Comparison of ENCODE assay signal across 8 cellular contexts in the genomic region with DNA sequence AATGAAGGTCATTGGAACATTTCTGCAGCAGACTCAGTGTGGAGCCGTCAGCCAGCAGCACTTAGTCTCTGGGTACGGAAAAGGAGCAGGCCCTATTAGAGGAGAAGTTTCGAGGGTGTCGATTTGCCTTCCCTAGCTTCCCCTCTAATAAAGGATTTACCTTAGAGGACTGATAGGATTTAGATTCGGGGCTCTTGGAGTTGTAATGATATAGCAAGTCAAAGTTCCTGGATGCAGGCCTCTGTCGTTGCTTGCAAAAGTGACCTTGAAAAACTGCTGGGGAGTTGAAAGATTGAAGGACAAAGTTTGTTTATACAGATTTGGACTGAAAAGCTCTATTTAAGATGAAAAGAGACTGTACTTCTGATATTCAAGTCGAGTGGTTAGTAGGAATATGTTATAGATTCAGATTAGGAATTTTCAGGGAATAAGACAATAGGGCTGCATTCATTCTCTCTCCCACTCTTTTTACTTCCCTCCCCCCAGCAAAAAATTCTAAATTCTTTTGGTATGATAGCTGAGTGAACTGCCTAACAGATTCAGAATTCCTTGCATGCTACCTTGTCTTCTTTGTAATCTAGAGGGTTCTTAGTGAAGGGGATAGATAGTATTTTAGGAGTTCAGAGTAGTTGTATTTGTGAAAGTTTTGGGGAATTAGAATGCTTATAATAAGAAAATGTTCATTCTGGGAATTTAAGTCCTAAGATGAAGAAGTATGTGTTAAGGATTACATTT.
DNase-seq lines count a peak whose midpoint lies in the region; ATAC-seq and TF ChIP-seq lines count a peak whose summit lies in the region.

No MANE protein-coding gene starts in this region.

- H3K4me1 ChIP-seq in BLaER1 treated with 17β-estradiol and CSF1 and Interleukin-3, amounts not matched to agents 10 nM and 100 nM = peaks cover 56 to 73% (median 60%) of the 10 kb centered on the region in 10 experiments
- H3K4me1 ChIP-seq in OCI-LY1 (ENCODE audit: insufficient read depth, low read length, severe bottlenecking) = peaks cover 57% of the 10 kb centered on the region

- no peaks in the 10 kb centered on the region for H3K27me3 ChIP-seq in BLaER1 treated with 17β-estradiol and CSF1 and Interleukin-3, amounts not matched to agents 10 nM and 100 nM
- no peaks in the 10 kb centered on the region for H3K27me3 ChIP-seq in OCI-LY1 (ENCODE audit: insufficient read depth, low read length)

- no peak overlapping the region for H2AFZ ChIP-seq in OCI-LY1 (ENCODE audit: low read length)

- peak overlapping the region; percentile 100 for H3K4me3 Mint-ChIP-seq in nephron progenitor cell

- peaks cover 42% of the 10 kb centered on the region for H3K4me1 Mint-ChIP-seq in nephron progenitor cell

- TF ChIP-seq CTCF in OCI-LY1 (IDR thresholded peaks at IDR 0.05; ENCODE audit: low read length) = no peak
- TF ChIP-seq CTCF in epithelial cell of esophagus (IDR thresholded peaks at IDR 0.05; ENCODE audit: insufficient read depth, low read depth, low read length, missing control alignments) = no peak
- no peak for TF ChIP-seq CTCF in nephron progenitor cell (IDR thresholded peaks at IDR 0.05)

- H3K27ac Mint-ChIP-seq in nephron progenitor cell = peak overlapping the region; percentile 4

- no peaks in the 10 kb centered on the region for H3K9me3 Mint-ChIP-seq in nephron progenitor cell

- H3K36me3 Mint-ChIP-seq in nephron progenitor cell (ENCODE audit: low read depth) = peaks cover 9% of the 10 kb centered on the region

- peak overlapping the region in 2 of 11 experiments; percentile 2 to 23; a peak in 1 of 22 replicates for H3K9ac ChIP-seq in BLaER1 treated with 17β-estradiol and CSF1 and Interleukin-3, amounts not matched to agents 10 nM and 100 nM
- H3K9ac ChIP-seq in OCI-LY1 (ENCODE audit: low read length) = peak overlapping the region; percentile 89

- peaks cover 0 to 23% (median 10%) of the 10 kb centered on the region in 11 experiments; a peak in 13 of 22 replicates for H3K36me3 ChIP-seq in BLaER1 treated with 17β-estradiol and CSF1 and Interleukin-3, amounts not matched to agents 10 nM and 100 nM
- H3K36me3 ChIP-seq in OCI-LY1 (ENCODE audit: insufficient read depth, low read length) = peaks cover 13% of the 10 kb centered on the region; the same call in 1 of the 2 replicates

- no peak overlapping the region for H3K4me3 ChIP-seq in BLaER1 treated with 17β-estradiol and CSF1 and Interleukin-3, amounts not matched to agents 10 nM and 100 nM
- H3K4me3 ChIP-seq in OCI-LY1 (ENCODE audit: low read depth, low read length, poor library complexity, severe bottlenecking) (peak overlapping the region; percentile 82), epithelial cell of esophagus (ENCODE audit: low read length) (peak overlapping the region; percentile 92)

- peaks cover 76% of the 10 kb centered on the region for H3K79me2 ChIP-seq in OCI-LY1 (ENCODE audit: insufficient read depth, low read length)

- H4K20me1 ChIP-seq in BLaER1 treated with 17β-estradiol and CSF1 and Interleukin-3, amounts not matched to agents 10 nM and 100 nM = peaks cover 0 to 56% (median 0%) of the 10 kb centered on the region in 11 experiments; a peak in 6 of 22 replicates
- H4K20me1 ChIP-seq in OCI-LY1 (ENCODE audit: insufficient read depth, low read length) = no peaks in the 10 kb centered on the region

- no peaks in the 10 kb centered on the region for H3K9me2 ChIP-seq in OCI-LY1 (ENCODE audit: low read depth, low read length)

- H3K9me3 ChIP-seq in BLaER1 treated with 17β-estradiol and CSF1 and Interleukin-3, amounts not matched to agents 10 nM and 100 nM (replicated peaks in 1 of 11) = peaks cover 6 to 19% (median 13%) of the 10 kb centered on the region in 11 experiments; a peak in 16 of 22 replicates
- no peaks in the 10 kb centered on the region; the same call in 1 of the 2 replicates for H3K9me3 ChIP-seq in OCI-LY1 (ENCODE audit: low read length)

- no peaks in the 10 kb centered on the region for H3F3A ChIP-seq in OCI-LY1 (ENCODE audit: insufficient read depth, low read length)

- H3K27ac ChIP-seq in BLaER1 treated with 17β-estradiol and CSF1 and Interleukin-3, amounts not matched to agents 10 nM and 100 nM = peak overlapping the region in 4 of 11 experiments; percentile 22 to 78 (median 65); a peak in 4 of 22 replicates
- peak overlapping the region; percentile 89 for H3K27ac ChIP-seq in OCI-LY1 (ENCODE audit: low read depth, low read length, poor library complexity, severe bottlenecking)

- peak overlapping the region; percentile 64 to 85 (median 76) for H3K4me2 ChIP-seq in BLaER1 treated with 17β-estradiol and CSF1 and Interleukin-3, amounts not matched to agents 10 nM and 100 nM
- H3K4me2 ChIP-seq in OCI-LY1 (ENCODE audit: low read length) = peak overlapping the region; percentile 91

- ATAC-seq in GM21360 (IDR thresholded peaks at IDR 0.05; ENCODE audit: unreplicated experiment) (no peak), GM19397 (IDR thresholded peaks at IDR 0.05; ENCODE audit: unreplicated experiment) (no peak)

- H3K27me3 Mint-ChIP-seq in nephron progenitor cell (ENCODE audit: low read depth, poor library complexity) = no peaks in the 10 kb centered on the region

- DNase-seq in epithelial cell of esophagus (ENCODE audit: low read depth) (no peak), nephron progenitor cell (no peak), dedifferentiated amniotic fluid mesenchymal stem cell (ENCODE audit: extremely low spot score) (no peak)
- DNase-seq in stimulated activated CD4-positive, alpha-beta T cell treated with anti-CD3 and anti-CD28 coated beads, Interleukin-12 subunit alpha, Interleukin-12 subunit beta, amount 100 ng/mL, for 4 hours = no peak

Comparison
In these comparisons a context has a peak if more than half of its experiments do, and no peak if none do; other contexts are left out.
1. H3K4me3 ChIP-seq: peak in OCI-LY1 (single experiment) and epithelial cell of esophagus (single experiment); none in BLaER1 treated with 17β-estradiol and CSF1 and Interleukin-3, amounts not matched to agents 10 nM and 100 nM (0 of 10).